Comparison of ENCODE assay signal across 25 cellular contexts in the genomic region with DNA sequence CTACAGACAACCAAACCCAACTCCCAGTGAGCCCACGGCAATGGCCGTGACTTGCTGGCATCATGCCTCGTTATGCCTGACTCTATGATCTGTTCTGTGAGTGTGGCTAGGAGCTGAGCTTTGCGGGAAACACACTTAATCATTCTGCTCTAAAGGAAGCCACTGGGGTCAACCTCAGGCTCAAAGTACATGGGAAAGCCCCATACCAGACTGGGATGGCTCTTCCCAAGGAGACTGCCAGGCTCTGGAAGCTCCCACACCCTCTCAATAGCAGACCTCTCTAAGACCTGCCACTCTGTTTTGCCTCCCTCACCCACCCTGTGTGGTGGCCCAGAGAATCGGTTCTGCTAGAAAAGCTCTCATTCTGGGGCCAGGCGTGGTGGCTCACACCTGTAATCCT. TPM values are rescaled to one million over a fixed set of nuclear protein-coding genes. Genes with fewer than 3 reads are reported as not detected.
A peak's percentile ranks its signal among the peaks of the same experiment; 100 is the strongest.
DNase-seq lines count a peak whose midpoint lies in the region; ATAC-seq, FAIRE-seq and TF ChIP-seq lines count a peak whose summit lies in the region.
"Had no signal": no experiment of that assay in that cellular context is flagged by ENCODE, and none has a peak within 500 bp of the region (broad histone marks: within the 10 kb centered on the region; RNA-seq: fewer than 3 reads in every experiment).

No MANE protein-coding gene starts in this region.

- H3K4me1 ChIP-seq in kidney (ENCODE audit: control insufficient read depth in 1 of 2, insufficient read depth in 1 of 2, low read depth in 1 of 2, low read length in 2 of 2): peaks cover 8 to 21% of the 10 kb centered on the region in 2 donors

- H3K4me3 Mint-ChIP-seq in natural killer cell: peak overlapping the region; percentile 31
- H3K4me3 Mint-ChIP-seq in natural killer cell treated with Interleukin-12 subunit alpha and Interleukin-12 subunit beta and Interleukin-15 and Interleukin-18, amount 100 ng/mL, for 72 hours: no peak overlapping the region
- H3K4me3 Mint-ChIP-seq in activated T-helper 17 cell treated with anti-CD3 and anti-CD28 coated beads, Interleukin-2, amount 50 U/mL, for 72 hours: peak overlapping the region; percentile 93

- no peak overlapping the region for H3K27ac ChIP-seq in kidney (ENCODE audit: low read depth in 2 of 2, low read length in 2 of 2)
- H3K27ac ChIP-seq: GM23248, KMS-11, PC-9, SJCRH30 had no signal

- H3K4me1 Mint-ChIP-seq in natural killer cell: peaks cover 28 to 50% of the 10 kb centered on the region in 2 donors
- H3K4me1 Mint-ChIP-seq in natural killer cell treated with Interleukin-12 subunit alpha and Interleukin-12 subunit beta and Interleukin-15 and Interleukin-18, amount 100 ng/mL, for 72 hours (ENCODE audit: low read depth in 2 of 2): peaks cover 26 to 36% of the 10 kb centered on the region in 2 donors
- peaks cover 32% of the 10 kb centered on the region for H3K4me1 Mint-ChIP-seq in activated T-helper 17 cell treated with anti-CD3 and anti-CD28 coated beads, Interleukin-2, amount 50 U/mL, for 72 hours

- H3K9me3 Mint-ChIP-seq in natural killer cell: no peaks in the 10 kb centered on the region
- H3K9me3 Mint-ChIP-seq in natural killer cell treated with Interleukin-12 subunit alpha and Interleukin-12 subunit beta and Interleukin-15 and Interleukin-18, amount 100 ng/mL, for 72 hours: no peaks in the 10 kb centered on the region
- no peaks in the 10 kb centered on the region for H3K9me3 Mint-ChIP-seq in activated T-helper 17 cell treated with anti-CD3 and anti-CD28 coated beads, Interleukin-2, amount 50 U/mL, for 72 hours

- no peak overlapping the region for H3K27ac Mint-ChIP-seq in natural killer cell
- no peak overlapping the region for H3K27ac Mint-ChIP-seq in natural killer cell treated with Interleukin-12 subunit alpha and Interleukin-12 subunit beta and Interleukin-15 and Interleukin-18, amount 100 ng/mL, for 72 hours
- H3K27ac Mint-ChIP-seq in activated T-helper 17 cell treated with anti-CD3 and anti-CD28 coated beads, Interleukin-2, amount 50 U/mL, for 72 hours: no peak overlapping the region

- DNase-seq in natural killer cell (no peak), kidney (no peak), renal cortical epithelial cell (ENCODE audit: low read depth) (peak; percentile 14), SIG-M5 treated with dmso at 0.1 percent for 504 hours (lab: John Stamatoyannopoulos, UW; ENCODE audit: unreplicated experiment) (no peak)
- no peak for DNase-seq in natural killer cell treated with Interleukin-12 subunit alpha and Interleukin-12 subunit beta and Interleukin-15 and Interleukin-18, amount 100 ng/mL, for 72 hours (ENCODE audit: low spot score)
- DNase-seq: 8988T, AML-193, C1 segment of cervical spinal cord, DMS 273 treated with DMSO at 0.1 percent for 48 hours, DMS79 treated with DMSO at 0.1 percent for 48 hours, GM23248, IMR-90, NCI-H1092 treated with DMSO at 0.1 percent for 48 hours, NCI-H1436 treated with DMSO at 0.1 percent for 48 hours, NCI-H1930, NCI-H226, NCI-H510A treated with DMSO at 0.1 percent for 48 hours, NCI-H748 treated with DMSO at 0.1 percent for 48 hours, PC-9, SJCRH30 had no signal

- H3K9ac ChIP-seq in kidney (ENCODE audit: low read length in 2 of 2): no peak overlapping the region
- H3K9ac ChIP-seq: GM23248, KMS-11 had no signal

- no peaks in the 10 kb centered on the region for H3K27me3 Mint-ChIP-seq in natural killer cell (ENCODE audit: low read depth in 2 of 2)
- no peaks in the 10 kb centered on the region for H3K27me3 Mint-ChIP-seq in natural killer cell treated with Interleukin-12 subunit alpha and Interleukin-12 subunit beta and Interleukin-15 and Interleukin-18, amount 100 ng/mL, for 72 hours
- no peaks in the 10 kb centered on the region for H3K27me3 Mint-ChIP-seq in activated T-helper 17 cell treated with anti-CD3 and anti-CD28 coated beads, Interleukin-2, amount 50 U/mL, for 72 hours

- no peaks in the 10 kb centered on the region for H3K36me3 Mint-ChIP-seq in natural killer cell
- no peaks in the 10 kb centered on the region for H3K36me3 Mint-ChIP-seq in natural killer cell treated with Interleukin-12 subunit alpha and Interleukin-12 subunit beta and Interleukin-15 and Interleukin-18, amount 100 ng/mL, for 72 hours
- no peaks in the 10 kb centered on the region for H3K36me3 Mint-ChIP-seq in activated T-helper 17 cell treated with anti-CD3 and anti-CD28 coated beads, Interleukin-2, amount 50 U/mL, for 72 hours (ENCODE audit: low read depth)

- FAIRE-seq in kidney (lab: Jason Lieb, UNC): no peak

- no peak for TF ChIP-seq CTCF in natural killer cell (IDR thresholded peaks at IDR 0.05)
- TF ChIP-seq CTCF in kidney (IDR thresholded peaks at IDR 0.05; ENCODE audit: borderline replicate concordance, extremely low read depth, insufficient read depth): no peak

- H3K36me3 ChIP-seq in kidney (ENCODE audit: control insufficient read depth in 1 of 2, insufficient read depth in 2 of 2, low read length in 2 of 2): no peaks in the 10 kb centered on the region
- H3K36me3 ChIP-seq: HAP-1, SJCRH30 had no signal

- intact Hi-C loops in natural killer cell (cut with micrococcal nuclease) (no loop called here), kidney (cut with DNase I) (no loop called here)

- H3K9me3 ChIP-seq in kidney (ENCODE audit: control insufficient read depth in 1 of 2, low read length in 2 of 2): no peaks in the 10 kb centered on the region
- H3K9me3 ChIP-seq: HAP-1, SJCRH30 had no signal

- ATAC-seq in natural killer cell (no peak), GM21367 (IDR thresholded peaks at IDR 0.05; ENCODE audit: unreplicated experiment) (no peak), HG03469 (IDR thresholded peaks at IDR 0.05; ENCODE audit: unreplicated experiment) (no peak)
- no peak for ATAC-seq in natural killer cell treated with Interleukin-12 subunit alpha and Interleukin-12 subunit beta and Interleukin-15 and Interleukin-18, amount 100 ng/mL, for 72 hours
- no peak for ATAC-seq in activated T-helper 17 cell treated with anti-CD3 and anti-CD28 coated beads, Interleukin-2, amount 50 U/mL, for 72 hours (replicated peaks)

- H3K4me3 ChIP-seq in kidney (ENCODE audit: low read length in 2 of 2): peak overlapping the region; percentile 43 to 75
- H3K4me3 ChIP-seq: GM23248, HAP-1, PC-9, SJCRH30 had no signal

RNA-seq across cellular contexts. Expression of a gene that starts 2.2 kb away (rescaled TPM):
- total RNA-seq in natural killer cell (10 to 100 TPM; 33.9 to 42.2 (median 40.9) TPM), kidney (71.4 TPM), renal cortical epithelial cell (41.2 and 51.5 TPM in 2 replicates)
- 10 to 100 TPM; 18.7 to 25.7 TPM for total RNA-seq in natural killer cell treated with Interleukin-12 subunit alpha and Interleukin-12 subunit beta and Interleukin-15 and Interleukin-18, amount 100 ng/mL, for 72 hours
- total RNA-seq in activated T-helper 17 cell treated with anti-CD3 and anti-CD28 coated beads, Interleukin-2, amount 50 U/mL, for 72 hours: 10 to 100 TPM; 16.4 to 33.1 TPM
- 402 TPM for polyA plus RNA-seq in kidney (ENCODE audit: insufficient read depth, low read depth, low replicate concordance)
